In genomic region chr2:20012282-20013060, GRCh38 we compare ENCODE assay signal across 8 cellular contexts. TPM values are rescaled to one million over a fixed set of nuclear protein-coding genes. Genes with fewer than 3 reads are reported as not detected.
DNase-seq lines count a peak whose midpoint lies in the region; ATAC-seq and TF ChIP-seq lines count a peak whose summit lies in the region.

Gene MATN3 (minus strand): TSS chr2:20012668. CDS start chr2:20012631, 37 bp downstream.

- no peaks in the 10 kb centered on the region for H3K36me3 ChIP-seq in SJCRH30
- H3K36me3 ChIP-seq in mucosa of rectum (ENCODE audit: control insufficient read depth in 2 of 2, insufficient read depth in 2 of 2, low read length in 2 of 2): no peaks in the 10 kb centered on the region
- no peaks in the 10 kb centered on the region for H3K36me3 ChIP-seq in aorta (ENCODE audit: control insufficient read depth in 1 of 2, insufficient read depth in 2 of 2, low read length in 1 of 2)

- peak within 1 kb of the TSS; percentile 86 for H3K27ac Mint-ChIP-seq in endothelial cell (ENCODE audit: unreplicated experiment)

- no peaks in the 10 kb centered on the region for H3K9me3 Mint-ChIP-seq in endothelial cell (ENCODE audit: unreplicated experiment)

- peak; percentile 73 for ATAC-seq in aorta (ENCODE audit: low FRiP score)

- H3K4me3 Mint-ChIP-seq in endothelial cell (ENCODE audit: unreplicated experiment): peak within 1 kb of the TSS; percentile 82

- peaks cover 4% of the 10 kb centered on the region for H3K27me3 Mint-ChIP-seq in endothelial cell (ENCODE audit: unreplicated experiment)

- H3K27ac ChIP-seq in SJCRH30 (no peak within 1 kb of the TSS), mucosa of rectum (ENCODE audit: low read depth in 2 of 2, low read length in 2 of 2) (no peak within 1 kb of the TSS), aorta (ENCODE audit: low read depth in 1 of 2, low read length in 2 of 2) (peak within 1 kb of the TSS in 1 of 2 donors; percentile 25)

- H3K4me3 ChIP-seq in SJCRH30 (peak within 1 kb of the TSS; percentile 56), mucosa of rectum (ENCODE audit: low read length in 2 of 2) (peak within 1 kb of the TSS; percentile 42 to 55), aorta (ENCODE audit: low read length in 2 of 2) (peak within 1 kb of the TSS; percentile 15 to 56)

- WGBS in aorta, 2 donors: 1 to 2% methylated on average over 66 to 86 of the region's 86 CpGs

- H3K4me1 ChIP-seq in SJCRH30: no peaks in the 10 kb centered on the region
- peaks cover 0 to 3% of the 10 kb centered on the region in 2 donors for H3K4me1 ChIP-seq in mucosa of rectum (ENCODE audit: control insufficient read depth in 2 of 2, insufficient read depth in 2 of 2, low read length in 2 of 2)
- H3K4me1 ChIP-seq in aorta (ENCODE audit: control insufficient read depth in 1 of 2, insufficient read depth in 2 of 2, low read length in 2 of 2): no peaks in the 10 kb centered on the region

- DNase-seq in NCI-H146 (lab: John Stamatoyannopoulos, UW) (peak; percentile 43), NCI-H146 treated with DMSO at 0.1 percent for 48 hours (lab: John Stamatoyannopoulos, UW; ENCODE audit: unreplicated experiment) (no peak), SJCRH30 (peak; percentile 19 to 20), endothelial cell (ENCODE audit: low spot score) (peak; percentile 39), aorta (peak; percentile 56 to 80), NCI-H446 treated with DMSO at 0.1 percent for 48 hours (lab: John Stamatoyannopoulos, UW) (no peak)
- DNase-seq in effector CD4-positive, alpha-beta T cell: no peak

- H3K9me3 ChIP-seq in SJCRH30 (replicated peaks) (peaks cover 4% of the 10 kb centered on the region), mucosa of rectum (ENCODE audit: control insufficient read depth in 2 of 2, low read length in 2 of 2) (no peaks in the 10 kb centered on the region), aorta (ENCODE audit: control insufficient read depth, low read length) (no peaks in the 10 kb centered on the region)

- intact Hi-C loops in aorta (cut with DNase I): loop anchor here in 1 of 2 donors (2.0 kb wide), 1 partner anchor 22 kb away; the partner anchor contains the start of gene WDR35

- H3K36me3 Mint-ChIP-seq in endothelial cell (ENCODE audit: low read depth, unreplicated experiment): no peaks in the 10 kb centered on the region

- peaks cover 14% of the 10 kb centered on the region for H3K4me1 Mint-ChIP-seq in endothelial cell (ENCODE audit: unreplicated experiment)

- TF ChIP-seq CTCF in endothelial cell (IDR thresholded peaks at IDR 0.05; ENCODE audit: unreplicated experiment): no peak

- H3K27me3 ChIP-seq in SJCRH30: peaks cover 4% of the 10 kb centered on the region; the same call in 1 of the 2 replicates
- peaks cover 18 to 26% of the 10 kb centered on the region in 2 donors for H3K27me3 ChIP-seq in mucosa of rectum (ENCODE audit: control insufficient read depth in 2 of 2, insufficient read depth in 2 of 2, low read length in 2 of 2)
- H3K27me3 ChIP-seq in aorta (ENCODE audit: control insufficient read depth in 1 of 2, insufficient read depth in 2 of 2, low read length in 1 of 2): no peaks in the 10 kb centered on the region

- no peak within 1 kb of the TSS for H3K9ac ChIP-seq in mucosa of rectum (ENCODE audit: low read depth in 1 of 2, low read length in 2 of 2)

RNA-seq across cellular contexts. Expression of gene MATN3, which starts in this region (rescaled TPM):
- total RNA-seq in SJCRH30 (2014; rRNA removed; shearing (Covaris generic)): 0.15 and 0.40 TPM in 2 replicates
- total RNA-seq in endothelial cell (ENCODE audit: unreplicated experiment): 8.9 TPM
- total RNA-seq in aorta: 1 to 10 TPM; 1.6 to 1.8 TPM
- polyA plus RNA-seq in aorta: 1 to 10 TPM in 1 of 2 donors, under 1 TPM in 1; 0.13 to 1.9 TPM

Comparison
In these comparisons a context has a peak if more than half of its experiments do, and no peak if none do; other contexts are left out.
1. DNase-seq: peak in NCI-H146 (single experiment), endothelial cell (single experiment) and aorta (2 of 2); none in NCI-H146 treated with DMSO at 0.1 percent for 48 hours (single experiment), NCI-H446 treated with DMSO at 0.1 percent for 48 hours (single experiment) and effector CD4-positive, alpha-beta T cell (single experiment).
2. Peak in DNase-seq and H3K4me3 ChIP-seq in SJCRH30; RNA of the gene not detected or under 1 TPM.
3. Peak in every context shown above with its lines, with median percentiles within 50 percentile points of each other: H3K4me3 ChIP-seq.